Comparison of ENCODE assay signal across 20 cellular contexts in the genomic region with DNA sequence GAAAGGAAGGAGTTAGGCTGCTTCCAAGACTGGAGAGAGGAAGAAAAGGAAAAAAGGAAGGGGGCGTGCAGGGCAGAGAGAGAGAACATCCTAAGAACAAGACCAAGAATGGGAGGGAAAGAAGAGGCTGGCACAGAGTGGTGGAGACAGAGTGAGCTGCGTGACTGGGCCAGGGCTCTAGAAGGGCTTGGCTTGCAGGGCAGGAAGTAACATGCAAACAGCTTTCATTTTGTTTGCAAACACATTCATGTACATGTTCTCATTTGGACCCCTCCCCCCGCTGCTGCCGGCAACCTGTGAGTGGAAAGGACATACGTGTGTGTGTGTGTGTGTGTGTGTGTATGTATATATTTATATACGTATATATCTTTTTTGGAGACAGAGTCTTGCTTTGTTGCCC. TPM values are rescaled to one million over a fixed set of nuclear protein-coding genes. Genes with fewer than 3 reads are reported as not detected.
A peak's percentile ranks its signal among the peaks of the same experiment; 100 is the strongest.
DNase-seq lines count a peak whose midpoint lies in the region; ATAC-seq, FAIRE-seq and TF ChIP-seq lines count a peak whose summit lies in the region.
"Had no signal": no experiment of that assay in that cellular context is flagged by ENCODE, and none has a peak within 500 bp of the region (broad histone marks: within the 10 kb centered on the region; RNA-seq: fewer than 3 reads in every experiment).

No MANE protein-coding gene starts in this region.

- H4K20me1 ChIP-seq in SU-DHL-6 (ENCODE audit: low read depth, low read length) = no peaks in the 10 kb centered on the region

- H3F3A ChIP-seq in SU-DHL-6 (ENCODE audit: insufficient read depth) = no peaks in the 10 kb centered on the region

- FAIRE-seq in GM18507 (lab: Jason Lieb, UNC) = peak; percentile 86
- FAIRE-seq: HepG2 had no signal

- H3K9ac ChIP-seq in SU-DHL-6 (ENCODE audit: low read length) = no peak overlapping the region

- TF ChIP-seq CTCF in SU-DHL-6 (IDR thresholded peaks at IDR 0.05; ENCODE audit: insufficient read depth, low read length, poor library complexity, severe bottlenecking) = no peak

- intact Hi-C loops in left colon (cut with DNase I, micrococcal nuclease) = no loop called here

- H3K27ac ChIP-seq in SU-DHL-6 (ENCODE audit: low read depth, low read length) = no peak overlapping the region
- H3K27ac ChIP-seq: esophagus squamous epithelium, tibial artery had no signal

- DNase-seq in GM18507 (ENCODE audit: extremely low spot score, insufficient read length, low read depth) (no peak), mesenteric fat pad (ENCODE audit: low spot score) (peak; percentile 80), left colon (no peak)
- no peak for DNase-seq in stimulated activated CD4-positive, alpha-beta T cell treated with anti-CD3 and anti-CD28 coated beads, Interleukin-2, amount 100 ng/mL, for 48 hours
- DNase-seq: activated CD4-positive, alpha-beta T cell treated with anti-CD3 and anti-CD28 coated beads, Interleukin-2, amount 50 U/mL, for 1 hour; activated T-cell treated with anti-CD3 and anti-CD28 coated beads, Interleukin-2, amount 50 U/mL, for 72 hours; AML-193; esophagus squamous epithelium; GDM1; MM.1S; NCI-H1694 treated with DMSO at 0.1 percent for 48 hours; NCI-H446 treated with DMSO at 0.1 percent for 48 hours; stimulated activated CD4-positive, alpha-beta T cell treated with anti-CD3 and anti-CD28 coated beads, Interleukin-12 subunit alpha, Interleukin-12 subunit beta, amount 100 ng/mL, for 4 hours had no signal

- H3K9me2 ChIP-seq in SU-DHL-6 (replicated peaks; ENCODE audit: insufficient read depth, low read length) = no peaks in the 10 kb centered on the region

- no peak overlapping the region for H3K4me3 ChIP-seq in SU-DHL-6 (ENCODE audit: insufficient read depth, low read length, poor library complexity, severe bottlenecking)
- H3K4me3 ChIP-seq: esophagus squamous epithelium, lung, tibial artery had no signal

- H3K79me2 ChIP-seq in SU-DHL-6 (ENCODE audit: insufficient read depth, low read length) = no peaks in the 10 kb centered on the region

- H3K36me3 ChIP-seq in SU-DHL-6 (ENCODE audit: low read length) = no peaks in the 10 kb centered on the region

- ATAC-seq in GM19324 (IDR thresholded peaks at IDR 0.05; ENCODE audit: low FRiP score, unreplicated experiment) (peak; percentile 49), left colon (no peak), GM21528 (IDR thresholded peaks at IDR 0.05; ENCODE audit: low FRiP score, unreplicated experiment) (no peak)
- ATAC-seq: HepG2; stimulated activated effector memory CD8-positive, alpha-beta T cell treated with anti-CD3 and anti-CD28 coated beads, Interleukin-12 subunit alpha, Interleukin-12 subunit beta, amount 100 ng/mL, for 72 hours had no signal

- no peaks in the 10 kb centered on the region for H3K9me3 ChIP-seq in SU-DHL-6 (ENCODE audit: insufficient read depth, low read length)
- H3K9me3 ChIP-seq: esophagus squamous epithelium, tibial artery had no signal

- no peaks in the 10 kb centered on the region for H3K27me3 ChIP-seq in SU-DHL-6 (ENCODE audit: low read length)
- H3K27me3 ChIP-seq: esophagus squamous epithelium, tibial artery had no signal

- H3K4me2 ChIP-seq in SU-DHL-6 (ENCODE audit: low read depth, low read length, poor library complexity, severe bottlenecking) = peak overlapping the region; percentile 36

- H2AFZ ChIP-seq in SU-DHL-6 (ENCODE audit: low read depth, low read length, severe bottlenecking) = peak overlapping the region; percentile 71

RNA-seq across cellular contexts. Expression of gene DNMT3A, which starts 46.8 kb away (rescaled TPM):
- 24.4 TPM for total RNA-seq in mesenteric fat pad
- 10 to 100 TPM; 27.3 to 27.8 TPM for total RNA-seq in left colon
